ENCODE assay signal across 31 cellular contexts in the genomic region with DNA sequence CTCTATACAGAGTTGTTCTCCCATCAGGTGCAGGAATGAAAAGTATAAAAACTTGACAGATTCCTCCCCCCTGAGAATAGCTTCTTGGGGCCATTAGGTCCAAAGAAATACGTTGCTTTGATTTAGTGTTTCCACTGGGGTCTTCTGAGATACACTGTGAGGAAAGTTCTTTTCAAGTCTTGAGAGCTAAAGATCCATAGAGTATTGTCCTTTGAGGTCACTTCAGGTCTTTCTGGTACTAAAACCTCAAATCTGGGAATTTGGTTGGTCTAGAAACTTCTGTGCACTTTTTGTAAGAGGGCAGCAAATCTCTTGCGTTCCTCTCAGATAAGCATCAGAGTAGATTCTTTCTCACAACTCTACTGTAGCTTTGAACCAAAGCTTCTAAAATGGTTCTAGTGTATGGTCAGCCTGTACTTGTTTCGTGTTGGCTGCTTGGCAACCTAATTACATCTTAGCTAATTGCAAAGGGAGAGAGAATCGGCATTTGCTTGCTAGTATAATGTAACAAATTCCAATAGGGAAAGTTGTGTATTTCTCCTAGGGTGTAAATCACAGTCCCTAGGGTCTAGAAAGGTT. TPM values are rescaled to one million over a fixed set of nuclear protein-coding genes. Genes with fewer than 3 reads are reported as not detected.
DNase-seq lines count a peak whose midpoint lies in the region; ATAC-seq and TF ChIP-seq lines count a peak whose summit lies in the region.
"Had no signal": no experiment of that assay in that cellular context is flagged by ENCODE, and none has a peak within 500 bp of the region (broad histone marks: within the 10 kb centered on the region; RNA-seq: fewer than 3 reads in every experiment).

No MANE protein-coding gene starts in this region.

- peaks cover 70% of the 10 kb centered on the region for H3K36me3 Mint-ChIP-seq in T-helper 1 cell treated with Interleukin-12 subunit alpha and Interleukin-12 subunit beta and Interleukin-4 antibody, amounts not matched to agents 30 μg/mL and 1 μg/mL, for 36 hours (ENCODE audit: low read depth)
- H3K36me3 Mint-ChIP-seq in CD4-positive, alpha-beta memory T cell, result peaks cover 61 to 89% of the 10 kb centered on the region in 2 donors
- H3K36me3 Mint-ChIP-seq in activated T-helper 2 cell treated with anti-CD3 and anti-CD28 coated beads, Interferon-gamma antibody, Interleukin-2, Interleukin-4, amounts not matched to agents 10 μg/mL and 5 μg/mL and 100 μg/mL, durations not matched to agents 14 hours and 24 hours and 36 hours (ENCODE audit: low read depth), result peaks cover 85% of the 10 kb centered on the region
- peaks cover 35% of the 10 kb centered on the region for H3K36me3 Mint-ChIP-seq in natural killer cell

- no peak overlapping the region for H3K4me3 Mint-ChIP-seq in T-helper 1 cell treated with Interleukin-12 subunit alpha and Interleukin-12 subunit beta and Interleukin-4 antibody, amounts not matched to agents 30 μg/mL and 1 μg/mL, for 36 hours
- H3K4me3 Mint-ChIP-seq in CD4-positive, alpha-beta memory T cell, result peak overlapping the region in 3 of 8 donors; percentile 5 to 33 (median 20)
- H3K4me3 Mint-ChIP-seq in activated T-helper 2 cell treated with anti-CD3 and anti-CD28 coated beads, Interferon-gamma antibody, Interleukin-2, Interleukin-4, amounts not matched to agents 10 μg/mL and 5 μg/mL and 100 μg/mL, durations not matched to agents 14 hours and 24 hours and 36 hours (ENCODE audit: low read depth), result no peak overlapping the region
- peak overlapping the region; percentile 35 for H3K4me3 Mint-ChIP-seq in natural killer cell
- H3K4me3 Mint-ChIP-seq: nephron progenitor cell had no signal

- H3K27ac Mint-ChIP-seq in T-helper 1 cell treated with Interleukin-12 subunit alpha and Interleukin-12 subunit beta and Interleukin-4 antibody, amounts not matched to agents 30 μg/mL and 1 μg/mL, for 36 hours, result peak overlapping the region; percentile 41
- peak overlapping the region; percentile 9 to 82 (median 23) for H3K27ac Mint-ChIP-seq in CD4-positive, alpha-beta memory T cell
- H3K27ac Mint-ChIP-seq in activated T-helper 2 cell treated with anti-CD3 and anti-CD28 coated beads, Interferon-gamma antibody, Interleukin-2, Interleukin-4, amounts not matched to agents 10 μg/mL and 5 μg/mL and 100 μg/mL, durations not matched to agents 14 hours and 24 hours and 36 hours, result peak overlapping the region; percentile 11
- peak overlapping the region; percentile 47 to 99 for H3K27ac Mint-ChIP-seq in natural killer cell

- H3K4me1 Mint-ChIP-seq in T-helper 1 cell treated with Interleukin-12 subunit alpha and Interleukin-12 subunit beta and Interleukin-4 antibody, amounts not matched to agents 30 μg/mL and 1 μg/mL, for 36 hours (ENCODE audit: low read depth), result peaks cover 29% of the 10 kb centered on the region
- peaks cover 50 to 85% (median 54%) of the 10 kb centered on the region in 4 donors for H3K4me1 Mint-ChIP-seq in CD4-positive, alpha-beta memory T cell
- H3K4me1 Mint-ChIP-seq in activated T-helper 2 cell treated with anti-CD3 and anti-CD28 coated beads, Interferon-gamma antibody, Interleukin-2, Interleukin-4, amounts not matched to agents 10 μg/mL and 5 μg/mL and 100 μg/mL, durations not matched to agents 14 hours and 24 hours and 36 hours (ENCODE audit: low read depth), result peaks cover 26% of the 10 kb centered on the region
- H3K4me1 Mint-ChIP-seq in natural killer cell, result peaks cover 59 to 81% of the 10 kb centered on the region in 2 donors
- H3K4me1 Mint-ChIP-seq: nephron progenitor cell had no signal

- H3K27me3 Mint-ChIP-seq in T-helper 1 cell treated with Interleukin-12 subunit alpha and Interleukin-12 subunit beta and Interleukin-4 antibody, amounts not matched to agents 30 μg/mL and 1 μg/mL, for 36 hours (ENCODE audit: low read depth), result no peaks in the 10 kb centered on the region
- no peaks in the 10 kb centered on the region for H3K27me3 Mint-ChIP-seq in CD4-positive, alpha-beta memory T cell
- H3K27me3 Mint-ChIP-seq in activated T-helper 2 cell treated with anti-CD3 and anti-CD28 coated beads, Interferon-gamma antibody, Interleukin-2, Interleukin-4, amounts not matched to agents 10 μg/mL and 5 μg/mL and 100 μg/mL, durations not matched to agents 14 hours and 24 hours and 36 hours (ENCODE audit: low read depth), result no peaks in the 10 kb centered on the region
- no peaks in the 10 kb centered on the region for H3K27me3 Mint-ChIP-seq in natural killer cell (ENCODE audit: low read depth in 2 of 2)

- POLR2A ChIA-PET in CD4-positive, alpha-beta memory T cell (lab: Charles Lee; ENCODE audit: partially characterized antibody), result interaction anchor here (0.8 to 6.4 kb wide), 2 partner anchors 9 to 26 kb away, joined by 3 to 56 read pairs; partner anchors contain the start of gene SRSF5

- CTCF ChIA-PET in CD4-positive, alpha-beta memory T cell (lab: Charles Lee; ENCODE audit: partially characterized antibody), result no interaction called here

- no peak for ATAC-seq in natural killer cell
- no peak for ATAC-seq in GM21423 (IDR thresholded peaks at IDR 0.05; ENCODE audit: unreplicated experiment)
- ATAC-seq: HCT116, left colon, Panc1, psoas muscle had no signal

- peaks cover 44% of the 10 kb centered on the region for H3K36me3 ChIP-seq in CD4-positive, alpha-beta memory T cell (ENCODE audit: insufficient read depth, low read length)

- H3K9me3 Mint-ChIP-seq in T-helper 1 cell treated with Interleukin-12 subunit alpha and Interleukin-12 subunit beta and Interleukin-4 antibody, amounts not matched to agents 30 μg/mL and 1 μg/mL, for 36 hours, result no peaks in the 10 kb centered on the region
- H3K9me3 Mint-ChIP-seq in CD4-positive, alpha-beta memory T cell, result peaks cover 0 to 7% (median 0%) of the 10 kb centered on the region in 8 donors
- no peaks in the 10 kb centered on the region for H3K9me3 Mint-ChIP-seq in activated T-helper 2 cell treated with anti-CD3 and anti-CD28 coated beads, Interferon-gamma antibody, Interleukin-2, Interleukin-4, amounts not matched to agents 10 μg/mL and 5 μg/mL and 100 μg/mL, durations not matched to agents 14 hours and 24 hours and 36 hours
- no peaks in the 10 kb centered on the region for H3K9me3 Mint-ChIP-seq in natural killer cell
- H3K9me3 Mint-ChIP-seq: nephron progenitor cell had no signal

- no peaks in the 10 kb centered on the region for H3K27me3 ChIP-seq in CD4-positive, alpha-beta memory T cell (ENCODE audit: insufficient read depth, low read length)
- H3K27me3 ChIP-seq: BE2C, brain microvascular endothelial cell, colonic mucosa, SJSA1, upper lobe of left lung had no signal

- H3K4me1 ChIP-seq in CD4-positive, alpha-beta memory T cell (ENCODE audit: insufficient read depth, low read length), result peaks cover 64% of the 10 kb centered on the region
- H3K4me1 ChIP-seq: BE2C, colonic mucosa, SJSA1 had no signal

- H3K4me3 ChIP-seq in CD4-positive, alpha-beta memory T cell (ENCODE audit: low read length in 2 of 2), result no peak overlapping the region
- H3K4me3 ChIP-seq: colonic mucosa, psoas muscle, SJSA1, upper lobe of left lung had no signal

- H3K27ac ChIP-seq in CD4-positive, alpha-beta memory T cell (ENCODE audit: low read depth, low read length), result no peak overlapping the region
- H3K27ac ChIP-seq: 22Rv1, brain microvascular endothelial cell, colonic mucosa, psoas muscle, SJSA1, upper lobe of left lung had no signal

- H3K9me3 ChIP-seq in CD4-positive, alpha-beta memory T cell (ENCODE audit: control insufficient read depth in 1 of 2, low read length in 2 of 2), result no peaks in the 10 kb centered on the region
- H3K9me3 ChIP-seq: BE2C, colonic mucosa, psoas muscle, SJSA1, upper lobe of left lung had no signal

- TF ChIP-seq CTCF in natural killer cell (IDR thresholded peaks at IDR 0.05), result no peak

- no peak for DNase-seq in T-helper 1 cell
- DNase-seq in CD4-positive, alpha-beta memory T cell, result no peak
- DNase-seq in activated T-helper 2 cell treated with anti-CD3 and anti-CD28 coated beads, Interferon-gamma antibody, Interleukin-2, Interleukin-4, amounts not matched to agents 10 μg/mL and 5 μg/mL and 100 μg/mL, durations not matched to agents 14 hours and 24 hours and 36 hours (ENCODE audit: low spot score), result no peak
- DNase-seq in natural killer cell, result no peak
- DNase-seq in SKM-1 (lab: John Stamatoyannopoulos, UW; ENCODE audit: unreplicated experiment), result no peak
- DNase-seq in ecto neural progenitor cell (ENCODE audit: low spot score), result no peak
- DNase-seq: activated CD8-positive, alpha-beta memory T cell treated with anti-CD3 and anti-CD28 coated beads, Interleukin-2, amount 50 U/mL, for 4 hours; BE2C; brain microvascular endothelial cell; colonic mucosa; EL; glutamatergic neuron; Kasumi-1; left colon; NCI-H1092; NCI-H2081; nephron progenitor cell; psoas muscle; stimulated activated CD4-positive, alpha-beta T cell treated with anti-CD3 and anti-CD28 coated beads, Interleukin-4, amount 100 ng/mL, for 1 hour; T1000; upper lobe of left lung had no signal

- intact Hi-C loops in CD4-positive, alpha-beta memory T cell (cut with micrococcal nuclease), result no loop called here
- intact Hi-C loops in activated T-helper 2 cell treated with anti-CD3 and anti-CD28 coated beads, Interferon-gamma antibody, Interleukin-2, Interleukin-4, amounts not matched to agents 10 μg/mL and 5 μg/mL and 100 μg/mL, durations not matched to agents 14 hours and 24 hours and 36 hours (cut with micrococcal nuclease), result no loop called here
- intact Hi-C loops in natural killer cell (cut with micrococcal nuclease), result no loop called here

RNA-seq across cellular contexts. Expression of gene SRSF5, which starts 10.0 kb away (rescaled TPM):
- total RNA-seq in CD4-positive, alpha-beta memory T cell, result 100 to 1,000 TPM; 946 to 964 TPM
- 1,000 to 10,000 TPM in 1 of 2 donors, 100 to 1,000 TPM in 1; 920 to 1,159 TPM for polyA plus RNA-seq in CD4-positive, alpha-beta memory T cell
- 316 and 358 TPM in 2 replicates for total RNA-seq in activated T-helper 2 cell treated with anti-CD3 and anti-CD28 coated beads, Interferon-gamma antibody, Interleukin-2, Interleukin-4, amounts not matched to agents 10 μg/mL and 5 μg/mL and 100 μg/mL, durations not matched to agents 14 hours and 24 hours and 36 hours
- total RNA-seq in natural killer cell, result 1,000 to 10,000 TPM; 1,327 to 1,669 (median 1,634) TPM

RNA-seq across cellular contexts. Expression of gene SLC10A1, which starts 20.1 kb away (rescaled TPM):
- not detected for total RNA-seq in CD4-positive, alpha-beta memory T cell
- not detected for polyA plus RNA-seq in CD4-positive, alpha-beta memory T cell
- not detected in 2 replicates for total RNA-seq in activated T-helper 2 cell treated with anti-CD3 and anti-CD28 coated beads, Interferon-gamma antibody, Interleukin-2, Interleukin-4, amounts not matched to agents 10 μg/mL and 5 μg/mL and 100 μg/mL, durations not matched to agents 14 hours and 24 hours and 36 hours
- total RNA-seq in natural killer cell, result not detected
- total RNA-seq: colonic mucosa, HT1080, left colon, mesenteric fat pad, NCI-H460, psoas muscle, SJSA1, skeletal muscle tissue, upper lobe of left lung had no signal
- polyA plus RNA-seq: psoas muscle had no signal

Comparison
In these comparisons a context has a peak if more than half of its experiments do, and no peak if none do; other contexts are left out.
1. H3K27ac Mint-ChIP-seq: peak in every context shown above with its lines; median percentile 73 in natural killer cell; 41 in T-helper 1 cell treated with Interleukin-12 subunit alpha and Interleukin-12 subunit beta and Interleukin-4 antibody, amounts not matched to agents 30 μg/mL and 1 μg/mL, for 36 hours; 23 in CD4-positive, alpha-beta memory T cell; 11 in activated T-helper 2 cell treated with anti-CD3 and anti-CD28 coated beads, Interferon-gamma antibody, Interleukin-2, Interleukin-4, amounts not matched to agents 10 μg/mL and 5 μg/mL and 100 μg/mL, durations not matched to agents 14 hours and 24 hours and 36 hours.